Comparison of ENCODE assay signal across 10 cellular contexts in genomic region chrX:115147220-115147619, GRCh38. TPM values are rescaled to one million over a fixed set of nuclear protein-coding genes. Genes with fewer than 3 reads are reported as not detected.
DNase-seq lines count a peak whose midpoint lies in the region; ATAC-seq and TF ChIP-seq lines count a peak whose summit lies in the region.
"Had no signal": no experiment of that assay in that cellular context is flagged by ENCODE, and none has a peak within 500 bp of the region (broad histone marks: within the 10 kb centered on the region; RNA-seq: fewer than 3 reads in every experiment).

No MANE protein-coding gene starts in this region.

- no peak overlapping the region for H3K27ac Mint-ChIP-seq in type B pancreatic cell

- H3K36me3 Mint-ChIP-seq in type B pancreatic cell = peaks cover 20% of the 10 kb centered on the region

- ATAC-seq in HG03196 (IDR thresholded peaks at IDR 0.05; ENCODE audit: unreplicated experiment) = no peak
- ATAC-seq in HG03521 (IDR thresholded peaks at IDR 0.05; ENCODE audit: unreplicated experiment) = no peak
- no peak for ATAC-seq in HG03039 (IDR thresholded peaks at IDR 0.05; ENCODE audit: unreplicated experiment)

- no peaks in the 10 kb centered on the region for H3K9me3 Mint-ChIP-seq in type B pancreatic cell

- H3K4me3 Mint-ChIP-seq in type B pancreatic cell = no peak overlapping the region

- no peaks in the 10 kb centered on the region for H3K27me3 Mint-ChIP-seq in type B pancreatic cell

- no peaks in the 10 kb centered on the region for H3K4me1 Mint-ChIP-seq in type B pancreatic cell (ENCODE audit: unreplicated experiment)

- peak; percentile 11 for DNase-seq in NOMO-1 treated with DMSO at 0.1 percent for 48 hours (lab: John Stamatoyannopoulos, UW; ENCODE audit: unreplicated experiment)
- no peak for DNase-seq in NOMO-1 treated with dmso at 0.1 percent for 144 hours (lab: John Stamatoyannopoulos, UW; ENCODE audit: unreplicated experiment)
- DNase-seq in OCI-M1 (lab: John Stamatoyannopoulos, UW) = peak; percentile 16
- peak; percentile 17 for DNase-seq in fibroblast of the conjunctiva (ENCODE audit: low read depth)
- no peak for DNase-seq in type B pancreatic cell (ENCODE audit: extremely low spot score, unreplicated experiment)

- peak; percentile 80 for TF ChIP-seq CTCF in type B pancreatic cell (conservative IDR thresholded peaks at IDR 0.05)

RNA-seq across cellular contexts. Expression of gene RBMXL3, which starts 42.0 kb away (rescaled TPM):
- not detected in 2 replicates for total RNA-seq in type B pancreatic cell (ENCODE audit: low replicate concordance)
- total RNA-seq: mesenteric fat pad, subcutaneous adipose tissue had no signal

Comparison
In these comparisons a context has a peak if more than half of its experiments do, and no peak if none do; other contexts are left out.
1. DNase-seq: peak in NOMO-1 treated with DMSO at 0.1 percent for 48 hours (single experiment), OCI-M1 (single experiment) and fibroblast of the conjunctiva (single experiment); none in NOMO-1 treated with dmso at 0.1 percent for 144 hours (single experiment) and type B pancreatic cell (single experiment).